8 cellular contexts compared by ENCODE assay signal in the genomic region with DNA sequence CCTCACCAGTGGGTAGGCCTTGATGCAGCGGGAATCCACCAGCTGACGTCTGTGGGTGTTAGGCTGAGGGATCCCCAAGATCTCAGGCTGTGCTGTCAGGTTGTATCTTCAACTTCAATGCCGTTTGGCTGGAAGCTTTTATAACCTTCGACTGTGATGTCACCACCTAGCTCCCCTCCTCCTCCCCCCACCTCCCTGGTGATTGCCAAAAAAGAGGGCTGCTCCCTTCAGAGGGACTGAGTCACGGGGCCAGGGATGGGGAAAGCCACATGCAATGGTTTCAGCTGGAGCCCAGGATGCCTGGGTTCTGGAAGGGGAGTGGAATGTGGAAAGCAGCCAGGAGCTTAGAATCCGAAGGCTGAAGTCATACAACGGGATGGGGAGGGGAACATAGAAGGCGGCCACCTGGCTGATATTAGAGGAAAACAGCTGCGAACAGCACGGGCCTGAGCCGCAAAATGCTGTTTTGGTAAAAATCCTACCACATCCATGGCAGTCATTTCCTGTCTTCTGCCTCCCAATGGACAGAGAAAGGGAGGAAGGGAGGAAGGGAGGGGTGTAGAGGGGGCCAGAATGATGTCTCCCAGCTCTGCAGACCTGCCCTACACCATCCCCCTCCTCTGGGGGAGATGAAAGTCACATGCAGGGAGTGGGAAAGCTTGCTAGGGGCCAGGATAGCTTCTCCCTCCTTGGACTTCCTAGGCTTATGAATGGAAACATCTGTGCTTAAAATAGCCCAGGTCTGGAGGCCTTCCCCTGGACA. TPM values are rescaled to one million over a fixed set of nuclear protein-coding genes. Genes with fewer than 3 reads are reported as not detected.
DNase-seq lines count a peak whose midpoint lies in the region; ATAC-seq, FAIRE-seq and TF ChIP-seq lines count a peak whose summit lies in the region.

A gene (minus strand): TSS at position 110 of the 763 bp plus-strand sequence. CDS start 1,022 bp downstream, outside the sequence.

- intact Hi-C loops in posterior vena cava (cut with DNase I), result loop anchor here (5.0 to 10.0 kb wide), 2 partner anchors 292 to 295 kb away; no protein-coding TSS in a partner anchor

- CTCF ChIA-PET in BJ (lab: Yijun Ruan, JAX), result interaction anchor here (0.7 to 4.0 kb wide), 11 partner anchors 9 to 192 kb away, joined by 3 to 33 read pairs (median 5); a partner anchor contains a TSS

- H3K27me3 ChIP-seq in BJ (ENCODE audit: control insufficient read depth, insufficient read depth, low read length), result no peaks in the 10 kb centered on the region

- no peak for FAIRE-seq in frontal cortex (lab: Jason Lieb, UNC)

- POLR2A ChIA-PET in BJ (lab: Charles Lee), result interaction anchor here (0.6 to 1.5 kb wide), 6 partner anchors 18 to 295 kb away, joined by 3 to 7 read pairs (median 3); a partner anchor contains a TSS

- DNase-seq in BJ (ENCODE audit: low read depth) (peak; percentile 91), T1000 (lab: John Stamatoyannopoulos, UW) (peak; percentile 71), frontal cortex (ENCODE audit: low spot score in 2 of 2) (peak; percentile 14 to 70), posterior vena cava (ENCODE audit: low spot score) (peak; percentile 90), COLO829 (ENCODE audit: low spot score) (no peak), NCI-H2081 treated with DMSO at 0.1 percent for 48 hours (lab: John Stamatoyannopoulos, UW) (no peak)

- peak within 1 kb of the TSS; percentile 16 for H3K4me3 ChIP-seq in BJ (ENCODE audit: low read depth, low read length)

- TF ChIP-seq CTCF in BJ (IDR thresholded peaks at IDR 0.05; ENCODE audit: insufficient read depth, low read depth, low read length), result no peak

- no peak for ATAC-seq in HG02588 (IDR thresholded peaks at IDR 0.05; ENCODE audit: unreplicated experiment)
- no peak for ATAC-seq in GM18873 (IDR thresholded peaks at IDR 0.05; ENCODE audit: low FRiP score, unreplicated experiment)

- H3K36me3 ChIP-seq in BJ (ENCODE audit: control insufficient read depth, insufficient read depth, low read length), result peaks cover 16% of the 10 kb centered on the region

RNA-seq across cellular contexts. Expression of the gene that starts here (rescaled TPM):
- polyA plus RNA-seq in BJ (2011; rRNA removed), result 2.6 and 2.9 TPM in 2 replicates
- 0.93 and 1.1 TPM in 2 replicates for polyA minus RNA-seq in BJ (2011; rRNA and poly(A)+ RNA removed)
- total RNA-seq in frontal cortex, result 0.82 TPM
- total RNA-seq in posterior vena cava, result 10 to 100 TPM; 13.9 to 14.8 TPM

Comparison
In these comparisons a context has a peak if more than half of its experiments do, and no peak if none do; other contexts are left out.
1. Peak in DNase-seq in frontal cortex; RNA of the gene not detected or under 1 TPM.
2. DNase-seq: peak in BJ (single experiment), T1000 (single experiment) and posterior vena cava (single experiment); none in COLO829 (single experiment) and NCI-H2081 treated with DMSO at 0.1 percent for 48 hours (single experiment).